ENCODE assay signal across 17 cellular contexts in genomic region chr17:36017799-36018198, GRCh38. TPM values are rescaled to one million over a fixed set of nuclear protein-coding genes. Genes with fewer than 3 reads are reported as not detected.
DNase-seq lines count a peak whose midpoint lies in the region; ATAC-seq and TF ChIP-seq lines count a peak whose summit lies in the region.
"Had no signal": no experiment of that assay in that cellular context is flagged by ENCODE, and none has a peak within 500 bp of the region (broad histone marks: within the 10 kb centered on the region; RNA-seq: fewer than 3 reads in every experiment).

TSS of gene CCL23 (minus strand) at chr17:36017972. CDS start at chr17:36017897, 75 bp downstream.

- H3K9ac ChIP-seq in OCI-LY3 (ENCODE audit: low read length), result no peak within 1 kb of the TSS

- no peaks in the 10 kb centered on the region for H4K20me1 ChIP-seq in OCI-LY3 (ENCODE audit: insufficient read depth, low read length)

- peaks cover 3% of the 10 kb centered on the region for H3K36me3 Mint-ChIP-seq in endothelial cell (ENCODE audit: low read depth, unreplicated experiment)

- peaks cover 16% of the 10 kb centered on the region for H3K4me1 ChIP-seq in OCI-LY3 (ENCODE audit: low read length)
- H3K4me1 ChIP-seq: stomach had no signal

- no peaks in the 10 kb centered on the region for H3K9me3 ChIP-seq in OCI-LY3 (ENCODE audit: insufficient read depth, low read length)

- no peaks in the 10 kb centered on the region for H3K79me2 ChIP-seq in OCI-LY3 (ENCODE audit: low read length)

- H3K4me3 ChIP-seq in GM06990 (replicated peaks; ENCODE audit: low read depth, low read length) (no peak within 1 kb of the TSS), OCI-LY3 (ENCODE audit: low read length) (no peak within 1 kb of the TSS)
- H3K4me3 ChIP-seq: stomach had no signal

- no peak for ATAC-seq in omental fat pad (ENCODE audit: low FRiP score)
- ATAC-seq: HCT116 had no signal

- H3K36me3 ChIP-seq in GM06990 (ENCODE audit: control insufficient read depth, insufficient read depth, low read length), result no peaks in the 10 kb centered on the region
- no peaks in the 10 kb centered on the region for H3K36me3 ChIP-seq in OCI-LY3 (replicated peaks; ENCODE audit: low read depth, low read length)
- H3K36me3 ChIP-seq: stomach had no signal

- H3K27ac Mint-ChIP-seq in endothelial cell (ENCODE audit: unreplicated experiment), result peak within 1 kb of the TSS; percentile 22
- H3K27ac Mint-ChIP-seq: T-helper 1 cell treated with Interleukin-12 subunit alpha and Interleukin-12 subunit beta and Interleukin-4 antibody, amounts not matched to agents 30 μg/mL and 1 μg/mL, for 36 hours had no signal

- H3K4me1 Mint-ChIP-seq in endothelial cell (ENCODE audit: unreplicated experiment), result peaks cover 12% of the 10 kb centered on the region

- H3K4me2 ChIP-seq in OCI-LY3 (ENCODE audit: low read length), result peak within 1 kb of the TSS; percentile 42

- H3K9me3 Mint-ChIP-seq in endothelial cell (ENCODE audit: unreplicated experiment), result peaks cover 2% of the 10 kb centered on the region
- H3K9me3 Mint-ChIP-seq: T-helper 1 cell treated with Interleukin-12 subunit alpha and Interleukin-12 subunit beta and Interleukin-4 antibody, amounts not matched to agents 30 μg/mL and 1 μg/mL, for 36 hours had no signal

- H2AFZ ChIP-seq in OCI-LY3 (ENCODE audit: low read depth, low read length), result 0 out of 2 replicates have a peak within 1 kb of the TSS, but pooled peaks have one; percentile 7

- peak; percentile 13 for TF ChIP-seq CTCF in GM06990 (IDR thresholded peaks at IDR 0.05; ENCODE audit: insufficient read depth, low read length, poor library complexity, severe bottlenecking)
- TF ChIP-seq CTCF in OCI-LY3 (IDR thresholded peaks at IDR 0.05; ENCODE audit: low read depth, low read length), result peak; percentile 16; the same call in 1 of the 2 replicates
- TF ChIP-seq CTCF in endothelial cell (IDR thresholded peaks at IDR 0.05; ENCODE audit: unreplicated experiment), result no peak
- no peak for TF ChIP-seq CTCF in omental fat pad (IDR thresholded peaks at IDR 0.05)
- no peak for TF ChIP-seq CTCF in GM13977 (IDR thresholded peaks at IDR 0.05; ENCODE audit: extremely low read depth, insufficient read depth, missing control alignments)

- DNase-seq in GM06990 (ENCODE audit: extremely low read depth, insufficient read length) (no peak), endothelial cell (ENCODE audit: low spot score) (no peak), pons (ENCODE audit: low spot score) (peak; percentile 18), foreskin melanocyte (no peak), omental fat pad (ENCODE audit: low spot score) (no peak), GM13977 (ENCODE audit: low spot score) (no peak)
- no peak for DNase-seq in activated CD4-positive, alpha-beta T cell treated with anti-CD3 and anti-CD28 coated beads for 4 hours
- DNase-seq: activated CD4-positive, alpha-beta T cell treated with anti-CD3 and anti-CD28 coated beads for 1 hour; activated CD8-positive, alpha-beta memory T cell treated with anti-CD3 and anti-CD28 coated beads, Interleukin-2, amount 50 U/mL, for 4 hours; IMR-90; NCI-H1092; stomach had no signal

- H3K27me3 ChIP-seq in GM06990 (replicated peaks; ENCODE audit: control insufficient read depth, insufficient read depth, low read length) (no peaks in the 10 kb centered on the region), OCI-LY3 (ENCODE audit: low read depth, low read length) (peaks cover 18% of the 10 kb centered on the region)

- no peak within 1 kb of the TSS for H3K4me3 Mint-ChIP-seq in endothelial cell (ENCODE audit: unreplicated experiment)
- H3K4me3 Mint-ChIP-seq: T-helper 1 cell treated with Interleukin-12 subunit alpha and Interleukin-12 subunit beta and Interleukin-4 antibody, amounts not matched to agents 30 μg/mL and 1 μg/mL, for 36 hours had no signal

- no peaks in the 10 kb centered on the region for H3K27me3 Mint-ChIP-seq in endothelial cell (ENCODE audit: unreplicated experiment)

- in situ Hi-C loops in GM13977 (cut with MboI; ENCODE audit: low pct_unique_long_range_greater_than_20kb, low sequenced_read_pairs, unreplicated experiment), result loop anchor here (10.0 kb wide), 1 partner anchor 57 kb away; no protein-coding TSS in a partner anchor

- H3K27ac ChIP-seq in OCI-LY3 (ENCODE audit: low read length), result no peak within 1 kb of the TSS

RNA-seq across cellular contexts. Expression of gene CCL23, which starts in this region (rescaled TPM):
- total RNA-seq in endothelial cell (ENCODE audit: unreplicated experiment) (not detected), omental fat pad (1 to 10 TPM; 1.5 to 6.6 (median 4.7) TPM)
- total RNA-seq: frontal cortex, IMR-90, renal cortical epithelial cell had no signal

Comparison
In these comparisons a context has a peak if more than half of its experiments do, and no peak if none do; other contexts are left out.
1. CTCF ChIP-seq: peak in GM06990 (single experiment) and OCI-LY3 (single experiment); none in endothelial cell (single experiment), omental fat pad (0 of 3) and GM13977 (single experiment).